In the genomic region with DNA sequence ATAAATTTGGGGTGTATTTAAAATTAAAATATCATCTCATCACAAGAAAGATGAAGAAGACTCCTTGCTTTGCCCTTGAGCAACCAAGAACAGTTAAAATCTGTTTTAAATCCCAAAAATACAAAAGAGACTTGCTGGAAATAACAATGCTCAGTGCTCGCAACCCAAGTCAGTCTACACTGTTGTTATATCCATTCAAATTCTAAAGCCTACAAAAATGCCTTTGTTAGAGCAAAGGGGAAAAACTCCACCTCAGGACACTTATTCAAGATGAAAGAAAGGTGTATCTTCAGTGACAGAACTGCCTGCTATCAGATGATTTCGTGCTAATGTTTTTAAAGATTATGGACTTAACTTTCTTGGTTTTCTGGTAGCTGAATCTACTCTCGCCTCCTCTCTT, we compare ENCODE assay signal across 34 cellular contexts.
"Had no signal": no experiment of that assay in that cellular context is flagged by ENCODE, and none has a peak within 500 bp of the region (broad histone marks: within the 10 kb centered on the region; RNA-seq: fewer than 3 reads in every experiment).

No MANE protein-coding gene starts in this region.

- H3K4me1 ChIP-seq: adrenal gland, body of pancreas had no signal

- H3K4me1 Mint-ChIP-seq: activated CD4-positive, alpha-beta T cell treated with anti-CD3 and anti-CD28 coated beads for 36 hours; activated CD4-positive, alpha-beta T cell treated with anti-CD3 and anti-CD28 coated beads, Interleukin-2, amount 10 ng/mL, durations not matched to agents 24 days and 14 days; activated CD8-positive, alpha-beta memory T cell treated with anti-CD3 and anti-CD28 coated beads, Interleukin-2, amount 10 ng/mL, durations not matched to agents 7 days and 5 days; activated naive CD4-positive, alpha-beta T cell treated with anti-CD3 and anti-CD28 coated beads, Interleukin-2, amount 50 U/mL, for 24 hours; activated naive CD8-positive, alpha-beta T cell treated with anti-CD3 and anti-CD28 coated beads for 36 hours; activated naive CD8-positive, alpha-beta T cell treated with anti-CD3 and anti-CD28 coated beads, Interleukin-2, amount 50 U/mL, for 24 hours had no signal

- H3K36me3 Mint-ChIP-seq: activated CD4-positive, alpha-beta memory T cell treated with anti-CD3 and anti-CD28 coated beads for 36 hours; activated CD8-positive, alpha-beta memory T cell treated with anti-CD3 and anti-CD28 coated beads, Interleukin-2, amount 10 ng/mL, durations not matched to agents 7 days and 5 days; activated naive CD4-positive, alpha-beta T cell treated with anti-CD3 and anti-CD28 coated beads, Interleukin-2, amount 50 U/mL, for 24 hours; activated naive CD8-positive, alpha-beta T cell treated with anti-CD3 and anti-CD28 coated beads for 36 hours had no signal

- H3K4me3 ChIP-seq: adrenal gland, body of pancreas, esophagus squamous epithelium, gastroesophageal sphincter had no signal

- H3K36me3 ChIP-seq: adrenal gland, esophagus squamous epithelium, gastroesophageal sphincter, WERI-Rb-1 had no signal

- H3K27ac Mint-ChIP-seq: activated CD4-positive, alpha-beta memory T cell treated with anti-CD3 and anti-CD28 coated beads for 36 hours; activated CD4-positive, alpha-beta T cell treated with anti-CD3 and anti-CD28 coated beads for 36 hours; activated CD4-positive, alpha-beta T cell treated with anti-CD3 and anti-CD28 coated beads, Interleukin-2, amount 10 ng/mL, durations not matched to agents 24 days and 14 days; activated CD8-positive, alpha-beta memory T cell treated with anti-CD3 and anti-CD28 coated beads, Interleukin-2, amount 10 ng/mL, durations not matched to agents 7 days and 5 days; activated CD8-positive, alpha-beta T cell treated with anti-CD3 and anti-CD28 coated beads, Interleukin-2, amount 10 ng/mL, durations not matched to agents 7 days and 5 days; activated naive CD4-positive, alpha-beta T cell treated with anti-CD3 and anti-CD28 coated beads for 36 hours; activated naive CD4-positive, alpha-beta T cell treated with anti-CD3 and anti-CD28 coated beads, Interleukin-2, amount 50 U/mL, for 24 hours; activated naive CD8-positive, alpha-beta T cell treated with anti-CD3 and anti-CD28 coated beads for 36 hours; activated naive CD8-positive, alpha-beta T cell treated with anti-CD3 and anti-CD28 coated beads, Interleukin-2, amount 50 U/mL, for 24 hours; activated T-helper 1 cell treated with anti-CD3 and anti-CD28 coated beads, Interleukin-12 subunit alpha, Interleukin-12 subunit beta, Interleukin-2, Interleukin-4 antibody, amounts not matched to agents 30 ng/mL and 10 ng/mL and 1 ng/mL, durations not matched to agents 14 hours and 24 hours and 36 hours; activated T-helper 2 cell treated with anti-CD3 and anti-CD28 coated beads, Interferon-gamma antibody, Interleukin-2, Interleukin-4, amounts not matched to agents 10 μg/mL and 5 μg/mL and 100 μg/mL, durations not matched to agents 14 hours and 24 hours and 36 hours; T-helper 17 cell; T-helper 2 cell treated with Interferon-gamma antibody and Interleukin-4, amounts not matched to agents 5 μg/mL and 100 μg/mL, for 36 hours had no signal

- ATAC-seq: activated CD4-positive, alpha-beta T cell treated with anti-CD3 and anti-CD28 coated beads for 36 hours; activated CD8-positive, alpha-beta memory T cell treated with anti-CD3 and anti-CD28 coated beads, Interleukin-2, amount 10 ng/mL, durations not matched to agents 7 days and 5 days; activated CD8-positive, alpha-beta T cell treated with anti-CD3 and anti-CD28 coated beads, Interleukin-2, amount 10 ng/mL, durations not matched to agents 7 days and 5 days; activated naive CD8-positive, alpha-beta T cell treated with anti-CD3 and anti-CD28 coated beads, Interleukin-2, amount 50 U/mL, for 24 hours; body of pancreas; gastroesophageal sphincter; T-helper 17 cell had no signal

- H3K27me3 ChIP-seq: body of pancreas, esophagus squamous epithelium, gastroesophageal sphincter had no signal

- DNase-seq: activated CD4-positive, alpha-beta memory T cell treated with anti-CD3 and anti-CD28 coated beads for 36 hours; activated CD4-positive, alpha-beta T cell treated with anti-CD3 and anti-CD28 coated beads for 36 hours; activated CD4-positive, alpha-beta T cell treated with anti-CD3 and anti-CD28 coated beads, Interleukin-2, amount 10 ng/mL, durations not matched to agents 24 days and 14 days; activated CD4-positive, CD25-positive, alpha-beta regulatory T cell; activated CD4-positive, CD25-positive, alpha-beta regulatory T cell treated with anti-CD3 and anti-CD28 coated beads, Interleukin-2, amount 50 U/mL, for 72 hours; activated CD8-positive, alpha-beta memory T cell treated with anti-CD3 and anti-CD28 coated beads, Interleukin-2, amount 10 ng/mL, durations not matched to agents 7 days and 5 days; activated CD8-positive, alpha-beta memory T cell treated with anti-CD3 and anti-CD28 coated beads, Interleukin-2, amount 50 U/mL, for 4 hours; activated CD8-positive, alpha-beta T cell treated with anti-CD3 and anti-CD28 coated beads, Interleukin-2, amount 10 ng/mL, durations not matched to agents 7 days and 5 days; activated effector memory CD4-positive, alpha-beta T cell treated with anti-CD3 and anti-CD28 coated beads, Interleukin-2, amount 50 U/mL, for 16 hours; activated naive CD4-positive, alpha-beta T cell treated with anti-CD3 and anti-CD28 coated beads for 36 hours; activated naive CD8-positive, alpha-beta T cell treated with anti-CD3 and anti-CD28 coated beads for 36 hours; activated naive CD8-positive, alpha-beta T cell treated with anti-CD3 and anti-CD28 coated beads, Interleukin-2, amount 50 U/mL, for 24 hours; activated T-cell treated with anti-CD3 and anti-CD28 coated beads, Interleukin-2, amount 50 U/mL, for 1 hour; activated T-cell treated with anti-CD3 and anti-CD28 coated beads, Interleukin-2, amount 50 U/mL, for 48 hours; adrenal gland; amygdala; aorta; body of pancreas; caudate nucleus; cortex of kidney; dermis blood vessel endothelial cell; effector CD8-positive, alpha-beta T cell; esophagus squamous epithelium; foreskin melanocyte; T-helper 1 cell; T-helper 17 cell; T1000; WERI-Rb-1 had no signal

- H3K9me3 Mint-ChIP-seq: activated CD4-positive, alpha-beta memory T cell treated with anti-CD3 and anti-CD28 coated beads for 36 hours; activated naive CD4-positive, alpha-beta T cell treated with anti-CD3 and anti-CD28 coated beads for 36 hours; activated naive CD4-positive, alpha-beta T cell treated with anti-CD3 and anti-CD28 coated beads, Interleukin-2, amount 50 U/mL, for 24 hours; activated naive CD8-positive, alpha-beta T cell treated with anti-CD3 and anti-CD28 coated beads for 36 hours; activated naive CD8-positive, alpha-beta T cell treated with anti-CD3 and anti-CD28 coated beads, Interleukin-2, amount 50 U/mL, for 24 hours; activated T-helper 1 cell treated with anti-CD3 and anti-CD28 coated beads, Interleukin-12 subunit alpha, Interleukin-12 subunit beta, Interleukin-2, Interleukin-4 antibody, amounts not matched to agents 30 ng/mL and 10 ng/mL and 1 ng/mL, durations not matched to agents 14 hours and 24 hours and 36 hours; activated T-helper 2 cell treated with anti-CD3 and anti-CD28 coated beads, Interferon-gamma antibody, Interleukin-2, Interleukin-4, amounts not matched to agents 10 μg/mL and 5 μg/mL and 100 μg/mL, durations not matched to agents 14 hours and 24 hours and 36 hours; T-helper 2 cell treated with Interferon-gamma antibody and Interleukin-4, amounts not matched to agents 5 μg/mL and 100 μg/mL, for 36 hours had no signal

- H3K27ac ChIP-seq: adrenal gland, body of pancreas, epithelial cell of prostate, esophagus squamous epithelium, gastroesophageal sphincter, WERI-Rb-1 had no signal

- H3K4me3 Mint-ChIP-seq: activated CD4-positive, alpha-beta memory T cell treated with anti-CD3 and anti-CD28 coated beads for 36 hours; activated CD4-positive, alpha-beta T cell treated with anti-CD3 and anti-CD28 coated beads for 36 hours; activated CD4-positive, alpha-beta T cell treated with anti-CD3 and anti-CD28 coated beads, Interleukin-2, amount 10 ng/mL, durations not matched to agents 24 days and 14 days; activated CD8-positive, alpha-beta memory T cell treated with anti-CD3 and anti-CD28 coated beads, Interleukin-2, amount 10 ng/mL, durations not matched to agents 7 days and 5 days; activated CD8-positive, alpha-beta T cell treated with anti-CD3 and anti-CD28 coated beads, Interleukin-2, amount 10 ng/mL, durations not matched to agents 7 days and 5 days; activated naive CD4-positive, alpha-beta T cell treated with anti-CD3 and anti-CD28 coated beads for 36 hours; activated naive CD4-positive, alpha-beta T cell treated with anti-CD3 and anti-CD28 coated beads, Interleukin-2, amount 50 U/mL, for 24 hours; activated naive CD8-positive, alpha-beta T cell treated with anti-CD3 and anti-CD28 coated beads for 36 hours; activated naive CD8-positive, alpha-beta T cell treated with anti-CD3 and anti-CD28 coated beads, Interleukin-2, amount 50 U/mL, for 24 hours; activated T-helper 1 cell treated with anti-CD3 and anti-CD28 coated beads, Interleukin-12 subunit alpha, Interleukin-12 subunit beta, Interleukin-2, Interleukin-4 antibody, amounts not matched to agents 30 ng/mL and 10 ng/mL and 1 ng/mL, durations not matched to agents 14 hours and 24 hours and 36 hours; T-helper 17 cell; T-helper 2 cell treated with Interferon-gamma antibody and Interleukin-4, amounts not matched to agents 5 μg/mL and 100 μg/mL, for 36 hours had no signal
